35 cellular contexts compared by ENCODE assay signal in the genomic region with DNA sequence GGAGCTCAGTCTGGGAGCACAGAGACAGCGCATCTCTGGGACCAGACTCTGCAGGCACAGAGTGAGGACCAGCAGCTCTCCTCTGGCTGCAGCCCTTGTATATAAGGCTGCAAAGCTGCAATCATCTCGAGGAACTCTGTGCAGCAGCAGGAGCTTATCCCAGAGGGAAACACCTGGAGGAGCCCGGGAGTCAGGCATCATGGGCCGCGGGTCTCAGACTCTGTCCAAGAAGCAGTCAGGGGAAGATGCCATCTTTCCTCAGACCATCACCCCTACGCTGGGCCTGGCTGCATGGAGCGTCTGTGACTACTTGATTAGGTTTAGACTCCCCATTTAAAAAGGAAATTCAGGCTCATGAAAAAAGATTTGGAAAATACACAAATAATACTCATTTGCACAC.
"Had no signal": no experiment of that assay in that cellular context is flagged by ENCODE, and none has a peak within 500 bp of the region (broad histone marks: within the 10 kb centered on the region; RNA-seq: fewer than 3 reads in every experiment).

No MANE protein-coding gene starts in this region.

- H3K27me3 ChIP-seq: MG63, Peyer's patch had no signal

- H3K4me3 Mint-ChIP-seq: activated CD4-positive, alpha-beta T cell treated with anti-CD3 and anti-CD28 coated beads, Interleukin-2, amount 10 ng/mL, durations not matched to agents 24 days and 14 days; activated CD8-positive, alpha-beta T cell treated with anti-CD3 and anti-CD28 coated beads for 36 hours; activated naive CD4-positive, alpha-beta T cell treated with anti-CD3 and anti-CD28 coated beads, Interleukin-2, amount 10 ng/mL, durations not matched to agents 7 days and 5 days; activated naive CD8-positive, alpha-beta T cell; activated naive CD8-positive, alpha-beta T cell treated with anti-CD3 and anti-CD28 coated beads, Interleukin-2, amount 50 U/mL, for 24 hours; activated T-cell treated with anti-CD3 and anti-CD28 coated beads, Interleukin-2, amount 50 U/mL, for 72 hours; activated T-helper 17 cell treated with anti-CD3 and anti-CD28 coated beads, Interleukin-2, amount 50 U/mL, for 72 hours; brain had no signal

- H3K36me3 Mint-ChIP-seq: brain had no signal

- H3K4me1 Mint-ChIP-seq: activated naive CD4-positive, alpha-beta T cell treated with anti-CD3 and anti-CD28 coated beads, Interleukin-2, amount 10 ng/mL, durations not matched to agents 7 days and 5 days; activated T-helper 17 cell treated with anti-CD3 and anti-CD28 coated beads, Interleukin-2, amount 50 U/mL, for 72 hours had no signal

- H3K36me3 ChIP-seq: MG63, Peyer's patch had no signal

- H3K27ac Mint-ChIP-seq: activated CD4-positive, alpha-beta T cell treated with anti-CD3 and anti-CD28 coated beads, Interleukin-2, amount 10 ng/mL, durations not matched to agents 24 days and 14 days; activated CD8-positive, alpha-beta T cell treated with anti-CD3 and anti-CD28 coated beads for 36 hours; activated naive CD4-positive, alpha-beta T cell treated with anti-CD3 and anti-CD28 coated beads, Interleukin-2, amount 10 ng/mL, durations not matched to agents 7 days and 5 days; activated naive CD8-positive, alpha-beta T cell; activated naive CD8-positive, alpha-beta T cell treated with anti-CD3 and anti-CD28 coated beads, Interleukin-2, amount 50 U/mL, for 24 hours; activated T-cell treated with anti-CD3 and anti-CD28 coated beads, Interleukin-2, amount 50 U/mL, for 72 hours; activated T-helper 17 cell treated with anti-CD3 and anti-CD28 coated beads, Interleukin-2, amount 50 U/mL, for 72 hours; brain had no signal

- ATAC-seq: activated CD8-positive, alpha-beta T cell treated with anti-CD3 and anti-CD28 coated beads for 36 hours; activated naive CD8-positive, alpha-beta T cell treated with anti-CD3 and anti-CD28 coated beads, Interleukin-2, amount 50 U/mL, for 24 hours; activated T-cell treated with anti-CD3 and anti-CD28 coated beads, Interleukin-2, amount 50 U/mL, for 72 hours; activated T-helper 17 cell treated with anti-CD3 and anti-CD28 coated beads, Interleukin-2, amount 50 U/mL, for 72 hours; PC-3; Right ventricle myocardium inferior had no signal

- H3K9me3 ChIP-seq: MG63 had no signal

- H3K4me3 ChIP-seq: MG63, Peyer's patch had no signal

- DNase-seq: activated CD4-positive, alpha-beta T cell treated with anti-CD3 and anti-CD28 coated beads, Interleukin-2, amount 10 ng/mL, durations not matched to agents 24 days and 14 days; activated CD4-positive, alpha-beta T cell treated with anti-CD3 and anti-CD28 coated beads, Interleukin-2, amount 50 U/mL, for 4 hours; activated CD8-positive, alpha-beta T cell treated with anti-CD3 and anti-CD28 coated beads for 36 hours; activated naive CD4-positive, alpha-beta T cell treated with anti-CD3 and anti-CD28 coated beads, Interleukin-2, amount 10 ng/mL, durations not matched to agents 7 days and 5 days; activated naive CD8-positive, alpha-beta T cell treated with anti-CD3 and anti-CD28 coated beads, Interleukin-2, amount 50 U/mL, for 24 hours; activated T-cell treated with anti-CD3 and anti-CD28 coated beads, Interleukin-2, amount 50 U/mL, for 1 hour; activated T-cell treated with anti-CD3 and anti-CD28 coated beads, Interleukin-2, amount 50 U/mL, for 72 hours; anterior cingulate cortex; Kasumi-1; KG1; MG63; NCI-H1048; NCI-H1105 treated with DMSO at 0.1 percent for 48 hours; NCI-H1436 treated with DMSO at 0.1 percent for 48 hours; NCI-H1694 treated with DMSO at 0.1 percent for 48 hours; NCI-H2029 treated with DMSO at 0.1 percent for 48 hours; NCI-H2107; NCI-H2171; NCI-H510A; NCI-H526; NCI-H748 treated with DMSO at 0.1 percent for 48 hours; NK-92 treated with Interleukin-12 subunit alpha and Interleukin-12 subunit beta, amount 100 ng/mL, for 24 hours; PC-3; RPMI8226; SIG-M5; SW 1271; T-helper 1 cell; T-helper 2 cell; T-helper 9 cell had no signal

- H3K27ac ChIP-seq: Peyer's patch, VCaP had no signal
